ENCODE assay signal across 8 cellular contexts in genomic region chr11:66676931-66677598, GRCh38. TPM values are rescaled to one million over a fixed set of nuclear protein-coding genes. Genes with fewer than 3 reads are reported as not detected.
DNase-seq lines count a peak whose midpoint lies in the region; ATAC-seq and TF ChIP-seq lines count a peak whose summit lies in the region.

No MANE protein-coding gene starts in this region.

- no peaks in the 10 kb centered on the region for H3K9me3 ChIP-seq in transverse colon

- intact Hi-C loops in activated naive CD4-positive, alpha-beta T cell treated with anti-CD3 and anti-CD28 coated beads for 36 hours (cut with micrococcal nuclease), result loop anchor here (1.0 to 10.0 kb wide), 2 partner anchors 61 to 1128 kb away; partner anchors contain the start of gene RBM14
- intact Hi-C loops in lower leg skin (cut with DNase I; ENCODE audit: low total_unique reads) (loop anchor here (10.0 kb wide), 1 partner anchor 82 kb away; the partner anchor contains the start of genes CCDC87 and CCS), transverse colon (cut with DNase I; ENCODE audit: low total_unique reads) (no loop called here)

- H3K4me3 ChIP-seq in astrocyte of the cerebellum (ENCODE audit: low read depth, low read length) (peak overlapping the region; percentile 71), lower leg skin (ENCODE audit: low read depth, poor library complexity, severe bottlenecking) (peak overlapping the region; percentile 67), transverse colon (peak overlapping the region; percentile 53 to 78 (median 68))

- no peaks in the 10 kb centered on the region for H3K27me3 ChIP-seq in transverse colon

- H3K36me3 Mint-ChIP-seq in activated naive CD4-positive, alpha-beta T cell treated with anti-CD3 and anti-CD28 coated beads for 36 hours (ENCODE audit: low read depth), result peaks cover 16% of the 10 kb centered on the region

- TF ChIP-seq POLR2A in lower leg skin (IDR thresholded peaks at IDR 0.05) (no peak), transverse colon (IDR thresholded peaks at IDR 0.05) (no peak)

- H3K4me1 Mint-ChIP-seq in activated naive CD4-positive, alpha-beta T cell treated with anti-CD3 and anti-CD28 coated beads for 36 hours (ENCODE audit: low read depth), result peaks cover 29% of the 10 kb centered on the region

- no peaks in the 10 kb centered on the region for H3K9me3 Mint-ChIP-seq in activated naive CD4-positive, alpha-beta T cell treated with anti-CD3 and anti-CD28 coated beads for 36 hours

- CTCF ChIA-PET in activated naive CD4-positive, alpha-beta T cell treated with anti-CD3 and anti-CD28 coated beads for 36 hours (lab: Charles Lee), result interaction anchor here (0.7 to 6.3 kb wide), 16 partner anchors 9 to 366 kb away, joined by 3 to 95 read pairs (median 4); partner anchors contain the start of genes ACTN3, NPAS4, RBM4 and ZDHHC24

- TF ChIP-seq EP300 in transverse colon (IDR thresholded peaks at IDR 0.05; ENCODE audit: low read depth), result no peak

- WGBS in lower leg skin, 2 donors, result 5 to 6% methylated on average over 27 of the region's 27 CpGs
- WGBS in transverse colon (ENCODE audit: low coverage in 1 of 2), 2 donors, result 0 to 15% methylated on average over 2 to 27 of the region's 27 CpGs

- H3K27ac Mint-ChIP-seq in activated naive CD4-positive, alpha-beta T cell treated with anti-CD3 and anti-CD28 coated beads for 36 hours, result peak overlapping the region; percentile 97

- in situ Hi-C loops in astrocyte of the cerebellum (cut with HindIII; ENCODE audit: low sequenced_read_pairs) (loop anchor here (5.0 kb wide), 1 partner anchor 55 kb away; no protein-coding TSS in a partner anchor), transverse colon (cut with MboI; ENCODE audit: low pct_ligation_motif_present in 1 of 4, low pct_unique_long_range_greater_than_20kb in 1 of 4, low sequenced_read_pairs in 3 of 4) (loop anchor here in 2 of 4 donors (10.0 kb wide), 2 partner anchors 92 to 102 kb away; no protein-coding TSS in a partner anchor)

- no peak for ATAC-seq in GM21737 (IDR thresholded peaks at IDR 0.05; ENCODE audit: unreplicated experiment)

- H3K27me3 Mint-ChIP-seq in activated naive CD4-positive, alpha-beta T cell treated with anti-CD3 and anti-CD28 coated beads for 36 hours (ENCODE audit: low read depth), result no peaks in the 10 kb centered on the region

- H3K27ac ChIP-seq in transverse colon, result peak overlapping the region; percentile 90 to 99 (median 96)

- H3K4me1 ChIP-seq in transverse colon, result peaks cover 17 to 37% (median 24%) of the 10 kb centered on the region in 4 donors

- no peaks in the 10 kb centered on the region for H3K36me3 ChIP-seq in transverse colon

- DNase-seq in activated naive CD4-positive, alpha-beta T cell treated with anti-CD3 and anti-CD28 coated beads for 36 hours, result no peak
- no peak for DNase-seq in activated naive CD4-positive, alpha-beta T cell (lab: John Stamatoyannopoulos, UW)
- DNase-seq in astrocyte of the cerebellum (ENCODE audit: low read depth), result no peak
- DNase-seq in lower leg skin (ENCODE audit: low spot score in 2 of 2), result no peak
- no peak for DNase-seq in transverse colon
- DNase-seq in iPS-NIHi7 (ENCODE audit: extremely low spot score), result no peak
- no peak for DNase-seq in NCI-H446 treated with DMSO at 0.1 percent for 48 hours (lab: John Stamatoyannopoulos, UW)

- H3K4me3 Mint-ChIP-seq in activated naive CD4-positive, alpha-beta T cell treated with anti-CD3 and anti-CD28 coated beads for 36 hours, result peak overlapping the region; percentile 96

- TF ChIP-seq CTCF in astrocyte of the cerebellum (IDR thresholded peaks at IDR 0.05; ENCODE audit: low read depth, low read length, missing control alignments) (no peak), lower leg skin (IDR thresholded peaks at IDR 0.05) (no peak), transverse colon (IDR thresholded peaks at IDR 0.05) (no peak)

RNA-seq across cellular contexts. Expression of gene RBM4B, which starts 0.6 kb away (rescaled TPM):
- total RNA-seq in activated naive CD4-positive, alpha-beta T cell treated with anti-CD3 and anti-CD28 coated beads for 36 hours, result 10 to 100 TPM; 10.9 to 11.7 TPM
- total RNA-seq in lower leg skin, result 10 to 100 TPM in 2 of 4 donors, 1 to 10 TPM in 2; 8.6 to 18.0 (median 12.2) TPM
- total RNA-seq in transverse colon, result 10 to 100 TPM; 14.2 to 22.1 (median 15.5) TPM

RNA-seq across cellular contexts. Expression of gene RBM4, which starts 38.6 kb away (rescaled TPM):
- total RNA-seq in activated naive CD4-positive, alpha-beta T cell treated with anti-CD3 and anti-CD28 coated beads for 36 hours, result 10 to 100 TPM; 85.9 to 98.1 TPM
- 10 to 100 TPM; 59.2 to 96.6 (median 76.0) TPM for total RNA-seq in lower leg skin
- 100 to 1,000 TPM in 1 of 4 donors, 10 to 100 TPM in 3; 66.5 to 193 (median 68.8) TPM for total RNA-seq in transverse colon

RNA-seq across cellular contexts. Expression of gene SPTBN2, which starts 52.0 kb away (rescaled TPM):
- total RNA-seq in activated naive CD4-positive, alpha-beta T cell treated with anti-CD3 and anti-CD28 coated beads for 36 hours, result 1 to 10 TPM; 1.8 to 3.0 TPM
- total RNA-seq in lower leg skin (100 to 1,000 TPM; 435 to 663 (median 597) TPM), transverse colon (1 to 10 TPM in 3 of 4 donors, under 1 TPM in 1; 0.75 to 2.2 (median 1.6) TPM)

Comparison
In these comparisons a context has a peak if more than half of its experiments do, and no peak if none do; other contexts are left out.
1. RNA of gene SPTBN2, which starts 52.0 kb away (total RNA-seq): 435 to 663 TPM in lower leg skin; 1.8 to 3.0 TPM in activated naive CD4-positive, alpha-beta T cell treated with anti-CD3 and anti-CD28 coated beads for 36 hours and 0.75 to 2.2 TPM in transverse colon; every median in the first group is over 100 times any median in the second.
2. Peak in every context shown above with its lines, with median percentiles within 50 percentile points of each other: H3K4me3 ChIP-seq.